ENCODE assay signal across 25 cellular contexts in genomic region chr4:88028961-88029360, GRCh38. TPM values are rescaled to one million over a fixed set of nuclear protein-coding genes. Genes with fewer than 3 reads are reported as not detected.
DNase-seq lines count a peak whose midpoint lies in the region; ATAC-seq, FAIRE-seq and TF ChIP-seq lines count a peak whose summit lies in the region.
"Had no signal": no experiment of that assay in that cellular context is flagged by ENCODE, and none has a peak within 500 bp of the region (broad histone marks: within the 10 kb centered on the region; RNA-seq: fewer than 3 reads in every experiment).

No MANE protein-coding gene starts in this region.

- TF ChIP-seq EP300 in tibial nerve (IDR thresholded peaks at IDR 0.05), result no peak

- CTCF ChIA-PET in activated CD4-positive, alpha-beta T cell treated with anti-CD3 and anti-CD28 coated beads, Interleukin-2, amount 10 ng/mL, durations not matched to agents 7 days and 5 days (lab: Charles Lee), result interaction anchor here (0.8 kb wide), 1 partner anchor 12 kb away, joined by 3 read pairs; no protein-coding TSS in a partner anchor

- no peak overlapping the region for H3K4me3 Mint-ChIP-seq in activated CD4-positive, alpha-beta T cell treated with anti-CD3 and anti-CD28 coated beads, Interleukin-2, amount 10 ng/mL, durations not matched to agents 24 days and 14 days
- H3K4me3 Mint-ChIP-seq in activated CD4-positive, alpha-beta T cell treated with anti-CD3 and anti-CD28 coated beads, Interleukin-2, amount 10 ng/mL, durations not matched to agents 7 days and 5 days, result no peak overlapping the region
- no peak overlapping the region for H3K4me3 Mint-ChIP-seq in astrocyte (ENCODE audit: unreplicated experiment)
- H3K4me3 Mint-ChIP-seq: activated CD4-positive, alpha-beta memory T cell treated with anti-CD3 and anti-CD28 coated beads, Interleukin-2, amount 10 ng/mL, durations not matched to agents 7 days and 5 days; IgD-negative memory B cell; natural killer cell had no signal

- POLR2A ChIA-PET in activated CD4-positive, alpha-beta T cell treated with anti-CD3 and anti-CD28 coated beads, Interleukin-2, amount 10 ng/mL, durations not matched to agents 7 days and 5 days (lab: Charles Lee), result no interaction called here

- no peak overlapping the region for H3K4me3 ChIP-seq in astrocyte (ENCODE audit: insufficient read depth, low read depth, low read length)
- H3K4me3 ChIP-seq in left lung, result no peak overlapping the region
- no peak overlapping the region for H3K4me3 ChIP-seq in tibial nerve
- H3K4me3 ChIP-seq in WERI-Rb-1 (ENCODE audit: low read depth, low read length), result no peak overlapping the region
- H3K4me3 ChIP-seq: lower lobe of right lung, Peyer's patch, transverse colon had no signal

- peaks cover 40% of the 10 kb centered on the region for H3K36me3 Mint-ChIP-seq in activated CD4-positive, alpha-beta T cell treated with anti-CD3 and anti-CD28 coated beads, Interleukin-2, amount 10 ng/mL, durations not matched to agents 24 days and 14 days (ENCODE audit: low read depth)
- H3K36me3 Mint-ChIP-seq in activated CD4-positive, alpha-beta T cell treated with anti-CD3 and anti-CD28 coated beads, Interleukin-2, amount 10 ng/mL, durations not matched to agents 7 days and 5 days (ENCODE audit: low read depth), result peaks cover 41% of the 10 kb centered on the region
- peaks cover 26% of the 10 kb centered on the region for H3K36me3 Mint-ChIP-seq in astrocyte (ENCODE audit: low read depth, unreplicated experiment)

- H3K9me3 ChIP-seq in astrocyte (ENCODE audit: insufficient read depth, low read depth, low read length) (no peaks in the 10 kb centered on the region), left lung (peaks cover 0 to 8% of the 10 kb centered on the region in 2 donors), tibial nerve (peaks cover 0 to 9% (median 3%) of the 10 kb centered on the region in 4 donors), WERI-Rb-1 (ENCODE audit: severe bottlenecking) (no peaks in the 10 kb centered on the region)

- ATAC-seq in left lung (peak; percentile 32), GM18873 (IDR thresholded peaks at IDR 0.05; ENCODE audit: low FRiP score, unreplicated experiment) (no peak)
- ATAC-seq: natural killer cell had no signal

- no peak overlapping the region for H2AFZ ChIP-seq in astrocyte (ENCODE audit: low read depth, low read length)

- TF ChIP-seq CTCF in astrocyte (IDR thresholded peaks at IDR 0.05; ENCODE audit: insufficient read depth, low read depth, low read length), result no peak
- TF ChIP-seq CTCF in left lung (IDR thresholded peaks at IDR 0.05), result no peak
- no peak for TF ChIP-seq CTCF in tibial nerve (IDR thresholded peaks at IDR 0.05)
- TF ChIP-seq CTCF in WERI-Rb-1 (IDR thresholded peaks at IDR 0.05; ENCODE audit: low read depth, low read length), result no peak
- TF ChIP-seq CTCF in GM13977 (IDR thresholded peaks at IDR 0.05; ENCODE audit: extremely low read depth, insufficient read depth, missing control alignments), result no peak

- H4K20me1 ChIP-seq in astrocyte (ENCODE audit: insufficient read depth, low read length), result peaks cover 19% of the 10 kb centered on the region

- no peak for DNase-seq in activated CD4-positive, alpha-beta T cell treated with anti-CD3 and anti-CD28 coated beads, Interleukin-2, amount 10 ng/mL, durations not matched to agents 24 days and 14 days
- no peak for DNase-seq in activated CD4-positive, alpha-beta T cell treated with anti-CD3 and anti-CD28 coated beads, Interleukin-2, amount 10 ng/mL, durations not matched to agents 7 days and 5 days
- DNase-seq in astrocyte (ENCODE audit: low read depth) (no peak), left lung (no peak), tibial nerve (ENCODE audit: low spot score in 2 of 2) (no peak), WERI-Rb-1 (no peak), GM13977 (ENCODE audit: low spot score) (no peak)
- DNase-seq: 8988T; activated CD4-positive, alpha-beta memory T cell treated with anti-CD3 and anti-CD28 coated beads, Interleukin-2, amount 10 ng/mL, durations not matched to agents 7 days and 5 days; activated effector memory CD4-positive, alpha-beta T cell treated with Interleukin-2 at 50 U/mL for 16 hours; C1 segment of cervical spinal cord; DMS 273 treated with DMSO at 0.1 percent for 48 hours; lower lobe of right lung; natural killer cell; NCI-H774; Peyer's patch; stimulated activated CD4-positive, alpha-beta T cell treated with anti-CD3 and anti-CD28 coated beads, Interleukin-12 subunit alpha, Interleukin-12 subunit beta, amount 100 ng/mL, for 4 hours; stimulated activated naive CD4-positive, alpha-beta T cell; transverse colon had no signal

- peaks cover 18% of the 10 kb centered on the region for H3K4me1 ChIP-seq in astrocyte (ENCODE audit: insufficient read depth, low read length)
- peaks cover 7 to 19% of the 10 kb centered on the region in 2 donors for H3K4me1 ChIP-seq in left lung
- H3K4me1 ChIP-seq in tibial nerve, result peaks cover 0 to 26% (median 8%) of the 10 kb centered on the region in 4 donors
- H3K4me1 ChIP-seq: lower lobe of right lung, Peyer's patch had no signal

- peak overlapping the region; percentile 17 for H3K27ac Mint-ChIP-seq in activated CD4-positive, alpha-beta T cell treated with anti-CD3 and anti-CD28 coated beads, Interleukin-2, amount 10 ng/mL, durations not matched to agents 24 days and 14 days
- no peak overlapping the region for H3K27ac Mint-ChIP-seq in activated CD4-positive, alpha-beta T cell treated with anti-CD3 and anti-CD28 coated beads, Interleukin-2, amount 10 ng/mL, durations not matched to agents 7 days and 5 days
- peak overlapping the region; percentile 77 for H3K27ac Mint-ChIP-seq in astrocyte (ENCODE audit: unreplicated experiment)
- H3K27ac Mint-ChIP-seq: activated CD4-positive, alpha-beta memory T cell treated with anti-CD3 and anti-CD28 coated beads, Interleukin-2, amount 10 ng/mL, durations not matched to agents 7 days and 5 days had no signal

- FAIRE-seq in astrocyte (lab: Jason Lieb, UNC), result no peak
- FAIRE-seq: endometrium, GM12892, TTC549 had no signal

- intact Hi-C loops in activated CD4-positive, alpha-beta T cell treated with anti-CD3 and anti-CD28 coated beads, Interleukin-2, amount 10 ng/mL, durations not matched to agents 24 days and 14 days (cut with micrococcal nuclease), result no loop called here
- intact Hi-C loops in left lung (cut with DNase I), result no loop called here

- H3K36me3 ChIP-seq in astrocyte (ENCODE audit: insufficient read depth, low read length) (peaks cover 22% of the 10 kb centered on the region), left lung (peaks cover 0 to 7% of the 10 kb centered on the region in 2 donors), tibial nerve (peaks cover 0 to 39% (median 0%) of the 10 kb centered on the region in 3 donors), WERI-Rb-1 (peaks cover 12% of the 10 kb centered on the region)
- H3K36me3 ChIP-seq: lower lobe of right lung, Peyer's patch had no signal

- H3K27ac ChIP-seq in astrocyte (ENCODE audit: low read depth, low read length), result peak overlapping the region; percentile 42
- no peak overlapping the region for H3K27ac ChIP-seq in left lung
- peak overlapping the region in 3 of 4 donors; percentile 13 to 84 (median 64) for H3K27ac ChIP-seq in tibial nerve
- H3K27ac ChIP-seq in WERI-Rb-1, result no peak overlapping the region
- H3K27ac ChIP-seq: lower lobe of right lung, Peyer's patch had no signal

- H3K4me2 ChIP-seq in astrocyte (ENCODE audit: low read length), result no peak overlapping the region

- peaks cover 14% of the 10 kb centered on the region for H3K4me1 Mint-ChIP-seq in activated CD4-positive, alpha-beta T cell treated with anti-CD3 and anti-CD28 coated beads, Interleukin-2, amount 10 ng/mL, durations not matched to agents 24 days and 14 days
- H3K4me1 Mint-ChIP-seq in activated CD4-positive, alpha-beta T cell treated with anti-CD3 and anti-CD28 coated beads, Interleukin-2, amount 10 ng/mL, durations not matched to agents 7 days and 5 days, result peaks cover 11% of the 10 kb centered on the region
- H3K4me1 Mint-ChIP-seq in astrocyte (ENCODE audit: low read depth, unreplicated experiment), result peaks cover 20% of the 10 kb centered on the region
- H3K4me1 Mint-ChIP-seq: IgD-negative memory B cell had no signal

- peaks cover 18% of the 10 kb centered on the region for H3K9me3 Mint-ChIP-seq in activated CD4-positive, alpha-beta T cell treated with anti-CD3 and anti-CD28 coated beads, Interleukin-2, amount 10 ng/mL, durations not matched to agents 24 days and 14 days
- peaks cover 21% of the 10 kb centered on the region for H3K9me3 Mint-ChIP-seq in activated CD4-positive, alpha-beta T cell treated with anti-CD3 and anti-CD28 coated beads, Interleukin-2, amount 10 ng/mL, durations not matched to agents 7 days and 5 days
- H3K9me3 Mint-ChIP-seq in astrocyte (ENCODE audit: unreplicated experiment), result peaks cover 19% of the 10 kb centered on the region

- H3K27me3 Mint-ChIP-seq in activated CD4-positive, alpha-beta T cell treated with anti-CD3 and anti-CD28 coated beads, Interleukin-2, amount 10 ng/mL, durations not matched to agents 24 days and 14 days, result no peaks in the 10 kb centered on the region
- H3K27me3 Mint-ChIP-seq in activated CD4-positive, alpha-beta T cell treated with anti-CD3 and anti-CD28 coated beads, Interleukin-2, amount 10 ng/mL, durations not matched to agents 7 days and 5 days, result no peaks in the 10 kb centered on the region
- H3K27me3 Mint-ChIP-seq in astrocyte (ENCODE audit: low read depth, unreplicated experiment), result no peaks in the 10 kb centered on the region
- H3K27me3 Mint-ChIP-seq: activated CD4-positive, alpha-beta memory T cell treated with anti-CD3 and anti-CD28 coated beads, Interleukin-2, amount 10 ng/mL, durations not matched to agents 7 days and 5 days; IgD-negative memory B cell had no signal

- H3K79me2 ChIP-seq in astrocyte (ENCODE audit: insufficient read depth, low read length), result peaks cover 25% of the 10 kb centered on the region

- no peak for TF ChIP-seq POLR2A in tibial nerve (IDR thresholded peaks at IDR 0.05)

- no peak overlapping the region for H3K9ac ChIP-seq in astrocyte (ENCODE audit: low read length)

- H3K27me3 ChIP-seq in astrocyte (ENCODE audit: insufficient read depth, low read length) (no peaks in the 10 kb centered on the region), left lung (no peaks in the 10 kb centered on the region), tibial nerve (no peaks in the 10 kb centered on the region), WERI-Rb-1 (ENCODE audit: insufficient read depth, low read depth, severe bottlenecking) (no peaks in the 10 kb centered on the region)
- H3K27me3 ChIP-seq: Peyer's patch, transverse colon had no signal

- WGBS in tibial nerve, 2 donors, result 73 to 78% methylated on average over 4 of the region's 4 CpGs

- in situ Hi-C loops in GM13977 (cut with MboI; ENCODE audit: low pct_unique_long_range_greater_than_20kb, low sequenced_read_pairs, unreplicated experiment), result loop anchor here (25.0 kb wide), 1 partner anchor 483 kb away; the partner anchor contains the start of gene PYURF

RNA-seq across cellular contexts. Expression of gene PKD2, which starts 21.5 kb away (rescaled TPM):
- 10.1 and 12.3 TPM in 2 replicates for total RNA-seq in activated CD4-positive, alpha-beta T cell treated with anti-CD3 and anti-CD28 coated beads, Interleukin-2, amount 10 ng/mL, durations not matched to agents 24 days and 14 days
- total RNA-seq in activated CD4-positive, alpha-beta T cell treated with anti-CD3 and anti-CD28 coated beads, Interleukin-2, amount 10 ng/mL, durations not matched to agents 7 days and 5 days, result 10 to 100 TPM; 11.8 to 13.2 TPM
- total RNA-seq in astrocyte (19.7 TPM in 2 replicates), left lung (10 to 100 TPM; 22.6 to 28.8 TPM), tibial nerve (100 to 1,000 TPM in 1 of 4 donors, 10 to 100 TPM in 3; 92.7 to 117 (median 94.7) TPM)

RNA-seq across cellular contexts. Expression of gene SPP1, which starts 53.4 kb away (rescaled TPM):
- 0.45 and 0.54 TPM in 2 replicates for total RNA-seq in activated CD4-positive, alpha-beta T cell treated with anti-CD3 and anti-CD28 coated beads, Interleukin-2, amount 10 ng/mL, durations not matched to agents 24 days and 14 days
- under 1 TPM; 0.17 to 0.79 TPM for total RNA-seq in activated CD4-positive, alpha-beta T cell treated with anti-CD3 and anti-CD28 coated beads, Interleukin-2, amount 10 ng/mL, durations not matched to agents 7 days and 5 days
- total RNA-seq in astrocyte (153 and 217 TPM in 2 replicates), left lung (10 to 100 TPM; 37.6 to 55.5 TPM), tibial nerve (100 to 1,000 TPM in 2 of 4 donors, 10 to 100 TPM in 2; 59.0 to 344 (median 174) TPM)
- total RNA-seq: natural killer cell, pulmonary artery endothelial cell had no signal

Comparison
In these comparisons a context has a peak if more than half of its experiments do, and no peak if none do; other contexts are left out.
1. H3K27ac ChIP-seq: peak in astrocyte (single experiment) and tibial nerve (3 of 4); none in left lung (0 of 2) and WERI-Rb-1 (single experiment).
2. RNA of gene SPP1, which starts 53.4 kb away (total RNA-seq): 59.0 to 344 TPM in tibial nerve, 153 to 217 TPM in astrocyte and 37.6 to 55.5 TPM in left lung; 0.17 to 0.79 TPM in activated CD4-positive, alpha-beta T cell treated with anti-CD3 and anti-CD28 coated beads, Interleukin-2, amount 10 ng/mL, durations not matched to agents 7 days and 5 days and 0.45 to 0.54 TPM in activated CD4-positive, alpha-beta T cell treated with anti-CD3 and anti-CD28 coated beads, Interleukin-2, amount 10 ng/mL, durations not matched to agents 24 days and 14 days; every median in the first group is over 10 times any median in the second.